ENCODE assay signal across 7 cellular contexts in genomic region chr12:32312049-32312670, GRCh38.
DNase-seq lines count a peak whose midpoint lies in the region; ATAC-seq and TF ChIP-seq lines count a peak whose summit lies in the region.

No MANE protein-coding gene starts in this region.

- H3K4me3 ChIP-seq in esophagus squamous epithelium = no peak overlapping the region

- peaks cover 0 to 5% (median 0%) of the 10 kb centered on the region in 3 donors for H3K4me1 ChIP-seq in esophagus squamous epithelium

- H3K36me3 ChIP-seq in esophagus squamous epithelium = no peaks in the 10 kb centered on the region

- peak; percentile 32 for DNase-seq in GM10266 (ENCODE audit: extremely low spot score)
- DNase-seq in NAMALWA (ENCODE audit: low spot score) = peak; percentile 83
- peak; percentile 47 to 63 for DNase-seq in SHP77 (lab: John Stamatoyannopoulos, UW)
- DNase-seq in esophagus squamous epithelium (lab: John Stamatoyannopoulos, UW) = no peak
- DNase-seq in osteocyte (ENCODE audit: extremely low spot score, unreplicated experiment) = no peak

- 82 to 83% methylated on average over 2 of the region's 2 CpGs for WGBS in esophagus squamous epithelium, 2 donors

- ATAC-seq in GM21447 (IDR thresholded peaks at IDR 0.05; ENCODE audit: unreplicated experiment) = no peak
- ATAC-seq in HG03521 (IDR thresholded peaks at IDR 0.05; ENCODE audit: unreplicated experiment) = no peak

- no peaks in the 10 kb centered on the region for H3K9me3 Mint-ChIP-seq in osteocyte (ENCODE audit: unreplicated experiment)

- intact Hi-C loops in esophagus squamous epithelium (cut with DNase I) = no loop called here

- no peak overlapping the region for H3K27ac ChIP-seq in esophagus squamous epithelium

- no peaks in the 10 kb centered on the region for H3K27me3 ChIP-seq in esophagus squamous epithelium

- H3K9me3 ChIP-seq in esophagus squamous epithelium = no peaks in the 10 kb centered on the region

- no peak for TF ChIP-seq POLR2A in esophagus squamous epithelium (IDR thresholded peaks at IDR 0.05)

- H3K4me3 Mint-ChIP-seq in osteocyte (ENCODE audit: unreplicated experiment) = no peak overlapping the region

- peak overlapping the region; percentile 29 for H3K27ac Mint-ChIP-seq in osteocyte (ENCODE audit: unreplicated experiment)

- peak; percentile 44 for TF ChIP-seq CTCF in GM10266 (IDR thresholded peaks at IDR 0.05; ENCODE audit: control insufficient read depth, insufficient read depth, low read depth, missing control alignments)
- TF ChIP-seq CTCF in esophagus squamous epithelium (IDR thresholded peaks at IDR 0.05) = peak in 5 of 6 experiments; percentile 45 to 62 (median 48)
- TF ChIP-seq CTCF in osteocyte (IDR thresholded peaks at IDR 0.05) = peak; percentile 78

- H3K36me3 Mint-ChIP-seq in osteocyte (ENCODE audit: unreplicated experiment) = peaks cover 3% of the 10 kb centered on the region

- no peaks in the 10 kb centered on the region for H3K27me3 Mint-ChIP-seq in osteocyte (ENCODE audit: unreplicated experiment)

- H3K4me1 Mint-ChIP-seq in osteocyte (ENCODE audit: unreplicated experiment) = peaks cover 7% of the 10 kb centered on the region

Comparison
In these comparisons a context has a peak if more than half of its experiments do, and no peak if none do; other contexts are left out.
1. DNase-seq: peak in GM10266 (single experiment), NAMALWA (single experiment) and SHP77 (2 of 2); none in esophagus squamous epithelium (single experiment) and osteocyte (single experiment).
2. Peak in every context shown above with its lines, with median percentiles within 50 percentile points of each other: CTCF ChIP-seq.